11 cellular contexts compared by ENCODE assay signal in genomic region chr2:43831438-43832294, GRCh38. TPM values are rescaled to one million over a fixed set of nuclear protein-coding genes. Genes with fewer than 3 reads are reported as not detected.
DNase-seq lines count a peak whose midpoint lies in the region; ATAC-seq, FAIRE-seq and TF ChIP-seq lines count a peak whose summit lies in the region.
"Had no signal": no experiment of that assay in that cellular context is flagged by ENCODE, and none has a peak within 500 bp of the region (broad histone marks: within the 10 kb centered on the region; RNA-seq: fewer than 3 reads in every experiment).

No MANE protein-coding gene starts in this region.

- no peak overlapping the region for H2BK15ac ChIP-seq in mesendoderm (replicated peaks; ENCODE audit: low read depth)

- intact Hi-C loops in ovary (cut with DNase I): no loop called here

- no peak overlapping the region for H4K8ac ChIP-seq in mesendoderm (ENCODE audit: low read depth, low read length)

- H4K5ac ChIP-seq in mesendoderm (ENCODE audit: low read length): no peak overlapping the region

- FAIRE-seq in H54 (lab: Jason Lieb, UNC): no peak

- no peak overlapping the region for H3K9ac ChIP-seq in mesendoderm (ENCODE audit: low read length)

- no peak overlapping the region for H3K18ac ChIP-seq in mesendoderm (ENCODE audit: low read length)

- no peaks in the 10 kb centered on the region for H3K79me2 ChIP-seq in mesendoderm (ENCODE audit: control insufficient read depth, insufficient read depth, low read length)

- no peak overlapping the region for H2BK120ac ChIP-seq in mesendoderm (ENCODE audit: low read depth, low read length)

- TF ChIP-seq CTCF in BE2C (IDR thresholded peaks at IDR 0.05; ENCODE audit: low read depth, low read length): no peak
- no peak for TF ChIP-seq CTCF in epithelial cell of proximal tubule (conservative IDR thresholded peaks at IDR 0.05; ENCODE audit: low read depth, low read length)
- TF ChIP-seq CTCF in ovary (IDR thresholded peaks at IDR 0.05): no peak

- H3K9me3 ChIP-seq in BE2C (no peaks in the 10 kb centered on the region), ovary (no peaks in the 10 kb centered on the region)

- H3K79me1 ChIP-seq in mesendoderm (ENCODE audit: low read length): no peaks in the 10 kb centered on the region

- H3K36me3 ChIP-seq in BE2C: no peaks in the 10 kb centered on the region
- no peaks in the 10 kb centered on the region for H3K36me3 ChIP-seq in ovary
- H3K36me3 ChIP-seq in mesendoderm (ENCODE audit: control insufficient read depth, insufficient read depth, low read length): no peaks in the 10 kb centered on the region

- H3K4me2 ChIP-seq in mesendoderm (ENCODE audit: low read length): no peak overlapping the region

- H3K27ac ChIP-seq in ovary: no peak overlapping the region
- no peak overlapping the region for H3K27ac ChIP-seq in mesendoderm (ENCODE audit: low read depth, low read length)

- DNase-seq in BE2C (peak; percentile 32), NCI-H345 treated with DMSO at 0.1 percent for 48 hours (lab: John Stamatoyannopoulos, UW; ENCODE audit: unreplicated experiment) (peak; percentile 14), epithelial cell of proximal tubule (ENCODE audit: low read depth) (no peak), ovary (no peak), H54 (ENCODE audit: insufficient read length, low spot score) (no peak), mesendoderm (no peak)
- DNase-seq: activated naive CD4-positive, alpha-beta T cell treated with anti-CD3 and anti-CD28 coated beads, Interleukin-2, amount 10 ng/mL, durations not matched to agents 7 days and 5 days; naive thymus-derived CD8-positive, alpha-beta T cell had no signal

- H3K27me3 ChIP-seq in BE2C (no peaks in the 10 kb centered on the region), ovary (no peaks in the 10 kb centered on the region), mesendoderm (ENCODE audit: insufficient read depth, low read length, poor library complexity) (no peaks in the 10 kb centered on the region)

- WGBS in ovary, 3 donors: 8 to 16% (median 15%) methylated on average over 31 to 56 of the region's 56 CpGs
- no CpG with 5 or more reads among the region's 56 CpGs for WGBS in mesendoderm (ENCODE audit: extremely low coverage, insufficient coverage, low lambda C conversion rate)

- no peak overlapping the region for H3K56ac ChIP-seq in mesendoderm (ENCODE audit: low read length)

- no peak overlapping the region for H3K4ac ChIP-seq in mesendoderm (ENCODE audit: low read depth, low read length)

- TF ChIP-seq POLR2A in ovary (IDR thresholded peaks at IDR 0.05) (no peak), H54 (IDR thresholded peaks at IDR 0.05; ENCODE audit: low read depth, low read length) (no peak)

- no peak overlapping the region for H2AK5ac ChIP-seq in mesendoderm (ENCODE audit: low read length)

- peak overlapping the region; percentile 38 for H3K4me3 ChIP-seq in BE2C (ENCODE audit: low read depth, low read length)
- H3K4me3 ChIP-seq in epithelial cell of proximal tubule (ENCODE audit: low read depth, low read length): peak overlapping the region; percentile 41
- peak overlapping the region; percentile 20 for H3K4me3 ChIP-seq in ovary
- H3K4me3 ChIP-seq in mesendoderm (ENCODE audit: low read length): no peak overlapping the region

- TF ChIP-seq EP300 in ovary (IDR thresholded peaks at IDR 0.05): no peak

- H3K23ac ChIP-seq in mesendoderm (ENCODE audit: low read length): no peak overlapping the region

- ATAC-seq in HG02884 (IDR thresholded peaks at IDR 0.05; ENCODE audit: unreplicated experiment) (no peak), GM21717 (IDR thresholded peaks at IDR 0.05; ENCODE audit: unreplicated experiment) (no peak)
- ATAC-seq: naive thymus-derived CD8-positive, alpha-beta T cell had no signal

- H3K4me1 ChIP-seq in BE2C: peaks cover 5% of the 10 kb centered on the region
- no peaks in the 10 kb centered on the region for H3K4me1 ChIP-seq in ovary (ENCODE audit: insufficient read depth)
- H3K4me1 ChIP-seq in mesendoderm (ENCODE audit: control insufficient read depth, low read depth, low read length): no peaks in the 10 kb centered on the region

- H2BK5ac ChIP-seq in mesendoderm (ENCODE audit: low read length): no peak overlapping the region

RNA-seq across cellular contexts. Expression of gene ABCG5, which starts 7.0 kb away (rescaled TPM):
- not detected for polyA plus RNA-seq in BE2C (2012; ENCODE audit: insufficient read depth, insufficient read length, low read depth)
- total RNA-seq in epithelial cell of proximal tubule (not detected in 2 replicates), ovary (under 1 TPM in 1 of 7 donors, not detected in 6; 0.10 TPM)
- polyA plus RNA-seq in ovary: not detected
- not detected for polyA plus RNA-seq in mesendoderm (2013, experiment 1 of 2)
- polyA plus RNA-seq in mesendoderm (2013, experiment 2 of 2): not detected
- total RNA-seq: H4; naive thymus-derived CD8-positive, alpha-beta T cell had no signal
- polyA plus RNA-seq: naive thymus-derived CD8-positive, alpha-beta T cell had no signal

RNA-seq across cellular contexts. Expression of gene ABCG8, which starts 7.1 kb away (rescaled TPM):
- polyA plus RNA-seq in BE2C (2012; ENCODE audit: insufficient read depth, insufficient read length, low read depth): 0.19 TPM
- total RNA-seq in epithelial cell of proximal tubule: not detected in 2 replicates
- total RNA-seq in ovary: under 1 TPM in 2 of 7 donors, not detected in 5; 0.05 to 0.08 TPM
- under 1 TPM in 1 of 2 donors, not detected in 1; 0.02 TPM for polyA plus RNA-seq in ovary
- polyA plus RNA-seq in mesendoderm (2013, experiment 1 of 2): not detected
- polyA plus RNA-seq in mesendoderm (2013, experiment 2 of 2): 0.03 TPM
- total RNA-seq: H4; naive thymus-derived CD8-positive, alpha-beta T cell had no signal

RNA-seq across cellular contexts. Expression of gene DYNC2LI1, which starts 57.8 kb away (rescaled TPM):
- 4.5 TPM for polyA plus RNA-seq in BE2C (2012; ENCODE audit: insufficient read depth, insufficient read length, low read depth)
- 15.1 and 37.0 TPM in 2 replicates for total RNA-seq in epithelial cell of proximal tubule
- total RNA-seq in ovary: 10 to 100 TPM; 18.1 to 54.3 (median 31.6) TPM
- polyA plus RNA-seq in ovary: 10 to 100 TPM; 30.5 to 33.7 TPM
- 6.7 TPM for polyA plus RNA-seq in mesendoderm (2013, experiment 1 of 2)
- polyA plus RNA-seq in mesendoderm (2013, experiment 2 of 2): 7.0 TPM

Comparison
In these comparisons a context has a peak if more than half of its experiments do, and no peak if none do; other contexts are left out.
1. DNase-seq: peak in BE2C (single experiment) and NCI-H345 treated with DMSO at 0.1 percent for 48 hours (single experiment); none in epithelial cell of proximal tubule (single experiment), ovary (0 of 5), H54 (single experiment) and mesendoderm (single experiment).